ENCODE assay signal across 8 cellular contexts in genomic region chr21:35026617-35027557, GRCh38. TPM values are rescaled to one million over a fixed set of nuclear protein-coding genes. Genes with fewer than 3 reads are reported as not detected.
DNase-seq lines count a peak whose midpoint lies in the region; ATAC-seq and TF ChIP-seq lines count a peak whose summit lies in the region.

No MANE protein-coding gene starts in this region.

- no peaks in the 10 kb centered on the region for H3K36me3 ChIP-seq in Caco-2 (ENCODE audit: control insufficient read depth, insufficient read depth, low read length)
- no peaks in the 10 kb centered on the region for H3K36me3 ChIP-seq in neuronal stem cell (replicated peaks in 1 of 2; ENCODE audit: control insufficient read depth in 2 of 2, insufficient read depth in 2 of 2, low read length in 2 of 2)
- H3K36me3 ChIP-seq in tibial artery: no peaks in the 10 kb centered on the region

- H2BK5ac ChIP-seq in neuronal stem cell (ENCODE audit: low read length): no peak overlapping the region

- peaks cover 5% of the 10 kb centered on the region for H3K36me3 Mint-ChIP-seq in Caco-2 (ENCODE audit: insufficient read depth, unreplicated experiment)

- peak overlapping the region; percentile 57 for H2AFZ ChIP-seq in neuronal stem cell (ENCODE audit: low read length)

- no peaks in the 10 kb centered on the region for H3K9me3 Mint-ChIP-seq in Caco-2 (ENCODE audit: unreplicated experiment)

- no TSS peak for BruUV-seq in Caco-2 (replicated peaks; lab: Mats Ljungman, UMichigan)

- H3K9me3 ChIP-seq in Caco-2 (no peaks in the 10 kb centered on the region), neuronal stem cell (replicated peaks in 1 of 2; ENCODE audit: control insufficient read depth in 2 of 2, insufficient read depth in 1 of 2, low read depth in 1 of 2, low read length in 2 of 2) (no peaks in the 10 kb centered on the region), tibial artery (no peaks in the 10 kb centered on the region)

- DNase-seq in Caco-2 (peak; percentile 72 to 83), NCI-H2107 (lab: John Stamatoyannopoulos, UW) (peak; percentile 45), activated T-cell treated with anti-CD3 and anti-CD28 coated beads for 1 hour (ENCODE audit: low read depth) (peak; percentile 75), fibroblast of pulmonary artery (ENCODE audit: low read depth) (peak; percentile 69), neuronal stem cell (ENCODE audit: low spot score) (peak; percentile 21), tibial artery (peak; percentile 59 to 71), NCI-H524 treated with DMSO at 0.1 percent for 48 hours (lab: John Stamatoyannopoulos, UW) (no peak)

- H4K91ac ChIP-seq in neuronal stem cell (ENCODE audit: low read depth, low read length, poor library complexity): no peak overlapping the region

- no peak overlapping the region for H3K14ac ChIP-seq in neuronal stem cell (ENCODE audit: low read length)

- no peak overlapping the region for H3K27ac ChIP-seq in neuronal stem cell (replicated peaks; ENCODE audit: low read length)
- peak overlapping the region in 1 of 2 donors; percentile 34 for H3K27ac ChIP-seq in tibial artery

- peak overlapping the region; percentile 87 for H3K27ac Mint-ChIP-seq in Caco-2 (ENCODE audit: unreplicated experiment)

- no peak overlapping the region for H2BK12ac ChIP-seq in neuronal stem cell (ENCODE audit: low read length)

- POLR2A ChIA-PET in Caco-2 (lab: Charles Lee): no interaction called here

- H3K18ac ChIP-seq in neuronal stem cell (ENCODE audit: low read length): peak overlapping the region; percentile 84

- TF ChIP-seq CTCF in Caco-2 (IDR thresholded peaks at IDR 0.05; ENCODE audit: insufficient read depth in 1 of 2, low read depth in 1 of 2, low read length in 1 of 2, severe bottlenecking in 1 of 2, unreplicated experiment in 1 of 2) (no peak), fibroblast of pulmonary artery (IDR thresholded peaks at IDR 0.05; ENCODE audit: low read length, missing control alignments) (no peak), tibial artery (IDR thresholded peaks at IDR 0.05) (no peak)

- peak overlapping the region; percentile 65 for H3K4me3 Mint-ChIP-seq in Caco-2 (ENCODE audit: unreplicated experiment)

- intact Hi-C loops in Caco-2 (cut with micrococcal nuclease; ENCODE audit: unreplicated experiment): loop anchor here (1.0 kb wide), 3 partner anchors 8 to 190 kb away; no protein-coding TSS in a partner anchor
- intact Hi-C loops in tibial artery (cut with DNase I; ENCODE audit: low total_unique reads): no loop called here

- CTCF ChIA-PET in Caco-2 (lab: Charles Lee): no interaction called here

- no peak overlapping the region for H3K23ac ChIP-seq in neuronal stem cell (ENCODE audit: low read depth, low read length, poor library complexity)

- H3K9ac ChIP-seq in neuronal stem cell (ENCODE audit: low read depth, low read length, poor library complexity): no peak overlapping the region

- no peak overlapping the region for H2AK5ac ChIP-seq in neuronal stem cell (ENCODE audit: low read depth, low read length)

- H3K4me3 ChIP-seq in Caco-2 (ENCODE audit: low read depth, low read length) (no peak overlapping the region), fibroblast of pulmonary artery (replicated peaks; ENCODE audit: low read depth, low read length) (peak overlapping the region; percentile 26), neuronal stem cell (ENCODE audit: low read length in 2 of 2) (peak overlapping the region in 1 of 2 donors; percentile 33), tibial artery (peak overlapping the region; percentile 22 to 30)

- H3K4me1 Mint-ChIP-seq in Caco-2 (ENCODE audit: low read depth, unreplicated experiment): peaks cover 11% of the 10 kb centered on the region

- no peaks in the 10 kb centered on the region for H3K27me3 Mint-ChIP-seq in Caco-2 (ENCODE audit: insufficient read depth, unreplicated experiment)

- no peak overlapping the region for H3K4ac ChIP-seq in neuronal stem cell (ENCODE audit: low read length)

- H2BK15ac ChIP-seq in neuronal stem cell (ENCODE audit: low read length): no peak overlapping the region

- H3K27me3 ChIP-seq in Caco-2 (replicated peaks; ENCODE audit: control insufficient read depth, insufficient read depth, low read length): no peaks in the 10 kb centered on the region
- peaks cover 0 to 29% (median 4%) of the 10 kb centered on the region in 3 experiments for H3K27me3 ChIP-seq in neuronal stem cell (ENCODE audit: control insufficient read depth in 3 of 3, insufficient read depth in 3 of 3, low read depth in 1 of 3, low read length in 3 of 3)
- H3K27me3 ChIP-seq in tibial artery: no peaks in the 10 kb centered on the region

- peak overlapping the region; percentile 66 for H3K4me2 ChIP-seq in neuronal stem cell (ENCODE audit: insufficient read depth, low read length, poor library complexity, severe bottlenecking)

- no peak overlapping the region for H4K8ac ChIP-seq in neuronal stem cell (ENCODE audit: low read depth, low read length)

- no CpG with 5 or more reads among the region's 45 CpGs for WGBS in neuronal stem cell (ENCODE audit: extremely low coverage in 2 of 2, insufficient read length in 2 of 2, insufficient replicate concordance in 1 of 2), 2 donors

- H3K4me1 ChIP-seq in Caco-2 (peaks cover 44% of the 10 kb centered on the region), neuronal stem cell (ENCODE audit: control insufficient read depth in 2 of 2, insufficient read depth in 1 of 2, low read depth in 1 of 2, low read length in 2 of 2) (peaks cover 0 to 3% of the 10 kb centered on the region in 2 donors), tibial artery (peaks cover 0 to 5% (median 0%) of the 10 kb centered on the region in 4 donors)

- H3K79me1 ChIP-seq in neuronal stem cell (ENCODE audit: low read depth, low read length): no peaks in the 10 kb centered on the region

- no peak overlapping the region for H2BK120ac ChIP-seq in neuronal stem cell (ENCODE audit: low read depth, low read length)

- ATAC-seq in GM21717 (IDR thresholded peaks at IDR 0.05; ENCODE audit: unreplicated experiment): peak; percentile 58

RNA-seq across cellular contexts. Expression of gene RUNX1, which starts 22.2 kb away (rescaled TPM):
- 11.7 and 12.1 TPM in 2 replicates for total RNA-seq in Caco-2 (2022)
- polyA plus RNA-seq in neuronal stem cell (2013, experiment 1 of 2): 0.20 TPM
- polyA plus RNA-seq in neuronal stem cell (2013, experiment 2 of 2): 0.18 TPM
